In the genomic region with DNA sequence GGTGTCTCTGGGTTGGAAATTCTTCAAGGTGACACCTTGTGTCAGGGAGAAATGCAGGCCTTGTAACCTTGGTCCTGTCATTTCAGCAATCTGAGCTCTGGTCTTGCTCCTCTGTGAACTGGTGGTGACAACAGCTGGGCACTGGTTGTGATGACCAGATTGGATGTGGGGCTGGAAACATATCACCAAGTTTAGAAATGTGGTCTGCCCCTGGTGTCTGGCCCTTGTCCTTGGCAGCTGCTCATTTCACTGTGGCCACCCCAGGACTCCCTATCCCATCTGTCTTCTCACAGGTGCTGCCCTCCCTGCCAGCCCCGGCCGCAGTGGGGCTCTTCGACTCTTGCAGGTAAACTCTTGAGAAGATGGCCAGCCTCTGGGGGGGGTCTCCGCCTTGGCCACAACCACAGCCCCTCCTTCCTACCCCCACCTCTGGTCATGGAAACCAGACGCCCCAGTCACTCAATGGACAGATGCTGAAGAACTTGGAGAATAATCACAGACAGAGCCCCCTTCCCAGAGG, we compare ENCODE assay signal across 35 cellular contexts. TPM values are rescaled to one million over a fixed set of nuclear protein-coding genes. Genes with fewer than 3 reads are reported as not detected.
"Had no signal": no experiment of that assay in that cellular context is flagged by ENCODE, and none has a peak within 500 bp of the region (broad histone marks: within the 10 kb centered on the region; RNA-seq: fewer than 3 reads in every experiment).

No MANE protein-coding gene starts in this region.

- H3K4me1 ChIP-seq: colonic mucosa, left lung, prostate gland, sigmoid colon, spleen had no signal

- H3K4me1 Mint-ChIP-seq: mesothelial cell of epicardium; naive thymus-derived CD4-positive, alpha-beta T cell had no signal

- H3K36me3 ChIP-seq: colonic mucosa, esophagus squamous epithelium, heart right ventricle, left lung, prostate gland, sigmoid colon, spleen, stomach, thyroid gland had no signal

- DNase-seq: colonic mucosa; dermis blood vessel endothelial cell; effector memory CD4-positive, alpha-beta T cell; erythroblast; esophagus squamous epithelium; foreskin melanocyte; glutamatergic neuron; heart right ventricle; hippocampal formation; left cardiac atrium; left lung; mesenchymal stem cell; mucosa of descending colon; naive thymus-derived CD4-positive, alpha-beta T cell; nucleus accumbens; right cardiac atrium; sigmoid colon; spleen; stimulated activated CD4-positive, alpha-beta T cell treated with anti-CD3 and anti-CD28 coated beads, Interleukin-4, amount 100 ng/mL, for 4 hours; stimulated activated naive B cell treated with anti-CD40 and anti-IgM and Interleukin-4, amounts not matched to agents 10 μg/mL and 1 μg/mL and 100 μg/mL, for 72 hours; stomach; thyroid gland; trophoblast cell had no signal

- H3K9me3 ChIP-seq: colonic mucosa, esophagus squamous epithelium, heart right ventricle, left lung, mucosa of descending colon, prostate gland, sigmoid colon, spleen, stomach, thyroid gland had no signal

- H3K27me3 ChIP-seq: thyroid gland had no signal

- H3K4me3 Mint-ChIP-seq: mesothelial cell of epicardium; naive thymus-derived CD4-positive, alpha-beta T cell; nephron; stimulated activated naive B cell treated with anti-CD40 and anti-IgM and Interleukin-4, amounts not matched to agents 10 μg/mL and 1 μg/mL and 100 μg/mL, for 72 hours had no signal

- H3K4me3 ChIP-seq: colonic mucosa, esophagus squamous epithelium, heart right ventricle, left lung, mucosa of descending colon, prostate gland, sigmoid colon, skin epidermis, spleen, stomach, thyroid gland had no signal

- H3K36me3 Mint-ChIP-seq: mesothelial cell of epicardium; naive thymus-derived CD4-positive, alpha-beta T cell; stimulated activated naive B cell treated with anti-CD40 and anti-IgM and Interleukin-4, amounts not matched to agents 10 μg/mL and 1 μg/mL and 100 μg/mL, for 72 hours had no signal

- H3K9me3 Mint-ChIP-seq: mesothelial cell of epicardium; naive thymus-derived CD4-positive, alpha-beta T cell; nephron; stimulated activated naive B cell treated with anti-CD40 and anti-IgM and Interleukin-4, amounts not matched to agents 10 μg/mL and 1 μg/mL and 100 μg/mL, for 72 hours had no signal

- ATAC-seq: heart right ventricle; left cardiac atrium; left lung; mucosa of descending colon; naive thymus-derived CD4-positive, alpha-beta T cell; right cardiac atrium; stimulated activated naive B cell treated with anti-CD40 and anti-IgM and Interleukin-4, amounts not matched to agents 10 μg/mL and 1 μg/mL and 100 μg/mL, for 72 hours had no signal

- H3K27ac Mint-ChIP-seq: mesothelial cell of epicardium; naive thymus-derived CD4-positive, alpha-beta T cell; nephron; stimulated activated naive B cell treated with anti-CD40 and anti-IgM and Interleukin-4, amounts not matched to agents 10 μg/mL and 1 μg/mL and 100 μg/mL, for 72 hours had no signal

- H3K27ac ChIP-seq: colonic mucosa, esophagus squamous epithelium, heart right ventricle, left lung, prostate gland, sigmoid colon, skin epidermis, spleen, stomach, thyroid gland had no signal

RNA-seq across cellular contexts. Expression of a gene that starts 20.7 kb away (rescaled TPM):
- total RNA-seq: chondrocyte; colonic mucosa; dermis blood vessel endothelial cell; esophagus squamous epithelium; heart right ventricle; kidney epithelial cell; left cardiac atrium; left lung; lower leg skin; lung microvascular endothelial cell; mesothelial cell of epicardium; mucosa of descending colon; naive thymus-derived CD4-positive, alpha-beta T cell; osteocyte; prostate gland; renal cortical epithelial cell; right cardiac atrium; sigmoid colon; spleen; stomach; subcutaneous adipose tissue; thyroid gland; ureter had no signal
- polyA plus RNA-seq: heart right ventricle; naive thymus-derived CD4-positive, alpha-beta T cell; right cardiac atrium; sigmoid colon; stomach had no signal

RNA-seq across cellular contexts. Expression of a gene that starts 47.0 kb away (rescaled TPM):
- total RNA-seq: dermis blood vessel endothelial cell; lung microvascular endothelial cell; mesothelial cell of epicardium; naive thymus-derived CD4-positive, alpha-beta T cell had no signal
- polyA plus RNA-seq: naive thymus-derived CD4-positive, alpha-beta T cell had no signal
